Comparison of ENCODE assay signal across 9 cellular contexts in genomic region chr12:124861492-124861891, GRCh38. TPM values are rescaled to one million over a fixed set of nuclear protein-coding genes. Genes with fewer than 3 reads are reported as not detected.
DNase-seq lines count a peak whose midpoint lies in the region; ATAC-seq, FAIRE-seq and TF ChIP-seq lines count a peak whose summit lies in the region.
"Had no signal": no experiment of that assay in that cellular context is flagged by ENCODE, and none has a peak within 500 bp of the region (broad histone marks: within the 10 kb centered on the region; RNA-seq: fewer than 3 reads in every experiment).

No MANE protein-coding gene starts in this region.

- H3K4me1 ChIP-seq in fibroblast of lung (ENCODE audit: control insufficient read depth, extremely low read depth, insufficient read depth, low read length): peaks cover 7% of the 10 kb centered on the region

- peak; percentile 56 for DNase-seq in GM06990 (ENCODE audit: extremely low read depth, insufficient read length)
- peak; percentile 36 for DNase-seq in RPMI8226
- peak; percentile 55 to 63 for DNase-seq in fibroblast of lung (ENCODE audit: low read depth in 2 of 2)
- DNase-seq in posterior cingulate gyrus: peak; percentile 79 to 98 (median 86)
- no peak for DNase-seq in NCI-H1105 (lab: John Stamatoyannopoulos, UW)
- no peak for DNase-seq in NOMO-1 treated with dmso at 0.1 percent for 144 hours (lab: John Stamatoyannopoulos, UW; ENCODE audit: unreplicated experiment)
- no peak for DNase-seq in H54 (ENCODE audit: insufficient read length, low spot score)

- H4K20me1 ChIP-seq in fibroblast of lung (ENCODE audit: control insufficient read depth, extremely low read depth, insufficient read depth, low read length): no peaks in the 10 kb centered on the region

- no peak for ATAC-seq in HG03045 (IDR thresholded peaks at IDR 0.05; ENCODE audit: unreplicated experiment)

- H3K27me3 ChIP-seq in GM06990 (replicated peaks; ENCODE audit: control insufficient read depth, insufficient read depth, low read length) (no peaks in the 10 kb centered on the region), fibroblast of lung (ENCODE audit: control insufficient read depth, insufficient read depth, low read length) (no peaks in the 10 kb centered on the region)

- no peak for TF ChIP-seq CTCF in GM06990 (IDR thresholded peaks at IDR 0.05; ENCODE audit: insufficient read depth, low read length, poor library complexity, severe bottlenecking)
- no peak for TF ChIP-seq CTCF in fibroblast of lung (conservative IDR thresholded peaks at IDR 0.05 in 1 of 2, IDR thresholded peaks at IDR 0.05 in 1 of 2; ENCODE audit: low read depth in 1 of 2, low read length in 2 of 2)

- no peak overlapping the region for H3K4me2 ChIP-seq in fibroblast of lung (ENCODE audit: extremely low read depth, insufficient read depth, low read length)

- H3K79me2 ChIP-seq in fibroblast of lung (ENCODE audit: control insufficient read depth, insufficient read depth, low read length): no peaks in the 10 kb centered on the region

- H3K36me3 ChIP-seq in GM06990 (ENCODE audit: control insufficient read depth, insufficient read depth, low read length) (peaks cover 19% of the 10 kb centered on the region), fibroblast of lung (ENCODE audit: control insufficient read depth, insufficient read depth, low read length) (peaks cover 3% of the 10 kb centered on the region)

- FAIRE-seq in H54 (lab: Jason Lieb, UNC): no peak
- FAIRE-seq: colon had no signal

- no peak overlapping the region for H3K9ac ChIP-seq in fibroblast of lung (ENCODE audit: insufficient read depth, low read length)

- no peak for TF ChIP-seq POLR2A in H54 (IDR thresholded peaks at IDR 0.05; ENCODE audit: low read depth, low read length)

- no peak overlapping the region for H2AFZ ChIP-seq in fibroblast of lung (ENCODE audit: low read length)

- intact Hi-C loops in posterior cingulate gyrus (cut with DNase I): loop anchor here (5.0 kb wide), 1 partner anchor 36 kb away; no protein-coding TSS in a partner anchor

- no peak overlapping the region for H3K27ac ChIP-seq in fibroblast of lung (ENCODE audit: insufficient read depth, low read length)

- H3K4me3 ChIP-seq in GM06990 (replicated peaks; ENCODE audit: low read depth, low read length) (peak overlapping the region; percentile 88), fibroblast of lung (replicated peaks in 1 of 4; ENCODE audit: control extremely low read depth in 1 of 4, insufficient read depth in 1 of 4, low read depth in 3 of 4, low read length in 4 of 4) (no peak overlapping the region)

- no peaks in the 10 kb centered on the region for H3K9me3 ChIP-seq in fibroblast of lung (ENCODE audit: control insufficient read depth, insufficient read depth, low read depth, low read length)

RNA-seq across cellular contexts. Expression of gene SCARB1, which starts 2.2 kb away (rescaled TPM):
- total RNA-seq in fibroblast of lung: 5.1 and 14.7 TPM in 2 replicates
- polyA plus RNA-seq in fibroblast of lung: 32.5 and 39.4 TPM in 2 replicates
- polyA plus RNA-seq in fibroblast of lung (2012): 35.6 and 39.8 TPM in 2 replicates
- 69.9 and 70.9 TPM in 2 replicates for polyA minus RNA-seq in fibroblast of lung (ENCODE audit: low replicate concordance)

RNA-seq across cellular contexts. Expression of gene UBC, which starts 53.0 kb away (rescaled TPM):
- 1,743 and 2,362 TPM in 2 replicates for total RNA-seq in fibroblast of lung
- 2,019 and 3,087 TPM in 2 replicates for polyA plus RNA-seq in fibroblast of lung
- 1,272 and 1,540 TPM in 2 replicates for polyA plus RNA-seq in fibroblast of lung (2012)
- polyA minus RNA-seq in fibroblast of lung (ENCODE audit: low replicate concordance): 2,337 and 2,675 TPM in 2 replicates

Comparison
In these comparisons a context has a peak if more than half of its experiments do, and no peak if none do; other contexts are left out.
1. DNase-seq: peak in GM06990 (single experiment), RPMI8226 (single experiment), fibroblast of lung (2 of 2) and posterior cingulate gyrus (10 of 10); none in NCI-H1105 (single experiment), NOMO-1 treated with dmso at 0.1 percent for 144 hours (single experiment) and H54 (single experiment).